Comparison of ENCODE assay signal across 1 cellular context in genomic region chr7:78279457-78279856, GRCh38.
TF ChIP-seq lines count a peak whose summit lies in the region.

No MANE protein-coding gene starts in this region.

TF ChIP-seq in IMR-90, 13 proteins besides CTCF, POLR2A, EP300 and RAD21:
- TF ChIP-seq MXI1 (IDR thresholded peaks at IDR 0.05; ENCODE audit: borderline replicate concordance, low read depth, low read length) (no peak), MAFK (IDR thresholded peaks at IDR 0.05; ENCODE audit: low read depth, low read length) (no peak), FOS (IDR thresholded peaks at IDR 0.05; ENCODE audit: low read depth, low read length) (no peak), RFX5 (IDR thresholded peaks at IDR 0.05; ENCODE audit: low read depth, low read length) (no peak)
